17 cellular contexts compared by ENCODE assay signal in genomic region chr2:28904802-28905499, GRCh38. TPM values are rescaled to one million over a fixed set of nuclear protein-coding genes. Genes with fewer than 3 reads are reported as not detected.
DNase-seq lines count a peak whose midpoint lies in the region; ATAC-seq lines count a peak whose summit lies in the region.
"Had no signal": no experiment of that assay in that cellular context is flagged by ENCODE, and none has a peak within 500 bp of the region (broad histone marks: within the 10 kb centered on the region; RNA-seq: fewer than 3 reads in every experiment).

No MANE protein-coding gene starts in this region.

- no peak overlapping the region for H2AFZ ChIP-seq in trophoblast cell (ENCODE audit: insufficient read depth, low read length, poor library complexity)

- peak overlapping the region; percentile 21 for H3K4ac ChIP-seq in trophoblast cell (ENCODE audit: low read depth, low read length)

- no peak overlapping the region for H2BK12ac ChIP-seq in trophoblast cell (ENCODE audit: low read length)

- no peak overlapping the region for H3K27ac ChIP-seq in trophoblast cell (ENCODE audit: low read depth, low read length)

- no peaks in the 10 kb centered on the region for H3K27me3 Mint-ChIP-seq in activated T-cell treated with anti-CD3 and anti-CD28 coated beads, Interleukin-2, amount 50 U/mL, for 4 hours (ENCODE audit: low read depth)
- H3K27me3 Mint-ChIP-seq in effector memory CD8-positive, alpha-beta T cell = no peaks in the 10 kb centered on the region
- H3K27me3 Mint-ChIP-seq: activated B cell treated with CpG ODN at 0.5 μM for 24 hours had no signal

- no peak for DNase-seq in activated T-cell treated with anti-CD3 and anti-CD28 coated beads, Interleukin-2, amount 50 U/mL, for 4 hours
- DNase-seq in activated T-cell treated with anti-CD3 and anti-CD28 coated beads, Interleukin-2, amount 50 U/mL, for 1 hour = no peak
- DNase-seq in SK-MEL-5 (ENCODE audit: low read depth, low spot score) (peak; percentile 80), trophoblast cell (no peak), SHP77 (lab: John Stamatoyannopoulos, UW) (no peak), SHP77 treated with DMSO at 0.1 percent for 48 hours (lab: John Stamatoyannopoulos, UW) (no peak), NCI-H2029 treated with DMSO at 0.1 percent for 48 hours (lab: John Stamatoyannopoulos, UW) (no peak)
- DNase-seq in effector memory CD8-positive, alpha-beta T cell = no peak
- DNase-seq: activated B cell treated with CpG ODN at 0.5 μM for 24 hours; dermis blood vessel endothelial cell; H7; hippocampal formation; left colon; NCI-H1105; NCI-H2171 treated with DMSO at 0.1 percent for 48 hours; NCI-H82; stimulated activated naive CD4-positive, alpha-beta T cell treated with Interleukin-2 at 50 U/mL for 16 hours had no signal

- H3K79me2 ChIP-seq in trophoblast cell (ENCODE audit: control insufficient read depth, insufficient read depth, low read length, poor library complexity) = peaks cover 1% of the 10 kb centered on the region

- no peak overlapping the region for H2BK120ac ChIP-seq in trophoblast cell (ENCODE audit: insufficient read depth, low read length, poor library complexity)

- no peak overlapping the region for H3K18ac ChIP-seq in trophoblast cell (ENCODE audit: low read length)

- no CpG with 5 or more reads among the region's 2 CpGs for WGBS in trophoblast cell (ENCODE audit: extremely low coverage, insufficient coverage, insufficient read length)

- no peaks in the 10 kb centered on the region for H3K9me3 Mint-ChIP-seq in activated T-cell treated with anti-CD3 and anti-CD28 coated beads, Interleukin-2, amount 50 U/mL, for 4 hours
- no peaks in the 10 kb centered on the region for H3K9me3 Mint-ChIP-seq in effector memory CD8-positive, alpha-beta T cell
- H3K9me3 Mint-ChIP-seq: activated B cell treated with CpG ODN at 0.5 μM for 24 hours had no signal

- H3K23ac ChIP-seq in trophoblast cell (ENCODE audit: low read length) = no peak overlapping the region

- ATAC-seq in activated T-cell treated with anti-CD3 and anti-CD28 coated beads, Interleukin-2, amount 50 U/mL, for 4 hours = peak in 1 of 2 donors; percentile 36
- ATAC-seq in effector memory CD8-positive, alpha-beta T cell (replicated peaks) = no peak
- ATAC-seq: left colon had no signal

- no peak overlapping the region for H4K12ac ChIP-seq in trophoblast cell (ENCODE audit: low read depth, low read length)

- peaks cover 58% of the 10 kb centered on the region for H3K36me3 Mint-ChIP-seq in activated T-cell treated with anti-CD3 and anti-CD28 coated beads, Interleukin-2, amount 50 U/mL, for 4 hours (ENCODE audit: insufficient read depth)
- peaks cover 68% of the 10 kb centered on the region for H3K36me3 Mint-ChIP-seq in effector memory CD8-positive, alpha-beta T cell (ENCODE audit: insufficient read depth)

- H3K9me3 ChIP-seq in trophoblast cell (ENCODE audit: insufficient read depth, low read depth, low read length) = no peaks in the 10 kb centered on the region

- H3K36me3 ChIP-seq in trophoblast cell (ENCODE audit: control insufficient read depth in 1 of 2, insufficient read depth in 2 of 2, low read length in 2 of 2) = peaks cover 18 to 31% of the 10 kb centered on the region in 2 experiments

- H4K91ac ChIP-seq in trophoblast cell (ENCODE audit: low read depth, low read length) = no peak overlapping the region

- no peak overlapping the region for H3K14ac ChIP-seq in trophoblast cell (ENCODE audit: low read length)

- in situ Hi-C loops in SK-MEL-5 (cut with HindIII; ENCODE audit: low pct_unique_long_range_greater_than_20kb, low sequenced_read_pairs) = no loop called here

- no peak overlapping the region for H2AK5ac ChIP-seq in trophoblast cell (ENCODE audit: low read length)

- peak overlapping the region; percentile 1 for H2BK5ac ChIP-seq in trophoblast cell (ENCODE audit: low read depth, low read length, poor library complexity)

- H4K8ac ChIP-seq in trophoblast cell (ENCODE audit: low read depth, low read length) = no peak overlapping the region

- no peaks in the 10 kb centered on the region for H3K79me1 ChIP-seq in trophoblast cell (ENCODE audit: low read length)

- H3K27ac Mint-ChIP-seq in effector memory CD8-positive, alpha-beta T cell = peak overlapping the region; percentile 0 to 67
- H3K27ac Mint-ChIP-seq: activated B cell treated with CpG ODN at 0.5 μM for 24 hours had no signal

- no peak overlapping the region for H3K4me3 ChIP-seq in trophoblast cell (ENCODE audit: low read depth, low read length)

- peak overlapping the region; percentile 19 for H3K4me3 Mint-ChIP-seq in activated T-cell treated with anti-CD3 and anti-CD28 coated beads, Interleukin-2, amount 50 U/mL, for 4 hours
- no peak overlapping the region for H3K4me3 Mint-ChIP-seq in effector memory CD8-positive, alpha-beta T cell
- H3K4me3 Mint-ChIP-seq: activated B cell treated with CpG ODN at 0.5 μM for 24 hours had no signal

- H3K27me3 ChIP-seq in trophoblast cell (ENCODE audit: insufficient read depth, low read length) = no peaks in the 10 kb centered on the region

- H3K9ac ChIP-seq in trophoblast cell (ENCODE audit: low read length) = no peak overlapping the region

- no peak overlapping the region for H3K4me2 ChIP-seq in trophoblast cell (ENCODE audit: low read length)

- H3K4me1 ChIP-seq in trophoblast cell (ENCODE audit: control insufficient read depth in 1 of 2, insufficient read depth in 2 of 2, low read length in 2 of 2) = no peaks in the 10 kb centered on the region

- peaks cover 32% of the 10 kb centered on the region for H3K4me1 Mint-ChIP-seq in activated T-cell treated with anti-CD3 and anti-CD28 coated beads, Interleukin-2, amount 50 U/mL, for 4 hours (ENCODE audit: low read depth)
- H3K4me1 Mint-ChIP-seq in effector memory CD8-positive, alpha-beta T cell (ENCODE audit: low read depth in 2 of 2) = peaks cover 18 to 52% of the 10 kb centered on the region in 2 donors

RNA-seq across cellular contexts. Expression of gene WDR43, which starts 10.5 kb away (rescaled TPM):
- 100 to 1,000 TPM; 230 to 254 (median 250) TPM for total RNA-seq in activated T-cell treated with anti-CD3 and anti-CD28 coated beads, Interleukin-2, amount 50 U/mL, for 4 hours
- total RNA-seq in SK-MEL-5 (2014; rRNA removed; shearing (Covaris generic)) = 211 and 233 TPM in 2 replicates
- 62.8 and 99.5 TPM in 2 replicates for polyA plus RNA-seq in SK-MEL-5 (2015; cell fraction: cytosol; rRNA removed)
- 86.5 and 115 TPM in 2 replicates for polyA plus RNA-seq in SK-MEL-5 (2015; cell fraction: nucleus; rRNA removed)
- 40.2 and 42.5 TPM in 2 replicates for polyA plus RNA-seq in trophoblast cell (2013)

RNA-seq across cellular contexts. Expression of gene TRMT61B, which starts 34.8 kb away (rescaled TPM):
- 10 to 100 TPM; 18.4 to 21.2 (median 21.0) TPM for total RNA-seq in activated T-cell treated with anti-CD3 and anti-CD28 coated beads, Interleukin-2, amount 50 U/mL, for 4 hours
- total RNA-seq in SK-MEL-5 (2014; rRNA removed; shearing (Covaris generic)) = 28.1 and 33.7 TPM in 2 replicates
- polyA plus RNA-seq in SK-MEL-5 (2015; cell fraction: cytosol; rRNA removed) = 18.7 and 25.5 TPM in 2 replicates
- polyA plus RNA-seq in SK-MEL-5 (2015; cell fraction: nucleus; rRNA removed) = 22.0 and 39.4 TPM in 2 replicates
- 11.9 and 12.6 TPM in 2 replicates for polyA plus RNA-seq in trophoblast cell (2013)
